ENCODE assay signal across 15 cellular contexts in the genomic region with DNA sequence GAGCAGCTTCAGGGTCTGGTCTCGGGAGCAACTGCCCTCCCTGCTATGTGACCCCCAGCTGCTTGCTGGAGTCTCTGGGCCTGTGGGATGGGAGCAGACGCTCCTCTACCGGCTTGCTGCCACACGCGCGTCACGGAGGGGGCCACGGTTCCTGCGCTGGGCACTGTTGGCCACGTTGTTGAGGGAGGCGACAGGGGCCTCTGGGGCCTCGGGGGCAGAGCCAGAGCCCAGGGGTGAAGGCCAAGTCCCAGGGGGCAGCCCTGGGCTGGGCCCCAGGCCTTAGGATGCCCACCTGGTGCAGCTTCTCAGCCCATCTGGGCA. TPM values are rescaled to one million over a fixed set of nuclear protein-coding genes. Genes with fewer than 3 reads are reported as not detected.
A peak's percentile ranks its signal among the peaks of the same experiment; 100 is the strongest.
DNase-seq lines count a peak whose midpoint lies in the region; ATAC-seq, FAIRE-seq and TF ChIP-seq lines count a peak whose summit lies in the region.
"Had no signal": no experiment of that assay in that cellular context is flagged by ENCODE, and none has a peak within 500 bp of the region (broad histone marks: within the 10 kb centered on the region; RNA-seq: fewer than 3 reads in every experiment).

No MANE protein-coding gene starts in this region.

- ATAC-seq in GM23338 (no peak), K562 (no peak), GM19452 (IDR thresholded peaks at IDR 0.05; ENCODE audit: unreplicated experiment) (no peak)
- ATAC-seq: HCT116, Panc1 had no signal

- TF ChIP-seq EP300 in K562 (IDR thresholded peaks at IDR 0.05; ENCODE audit: low read length), result no peak

- H3K36me3 ChIP-seq in GM23338 (ENCODE audit: insufficient read depth) (no peaks in the 10 kb centered on the region), K562 (ENCODE audit: control insufficient read depth, insufficient read depth, low read length) (peaks cover 62% of the 10 kb centered on the region; the same call in 2 of the 3 replicates), mucosa of rectum (ENCODE audit: control insufficient read depth in 2 of 2, insufficient read depth in 2 of 2, low read length in 2 of 2) (no peaks in the 10 kb centered on the region), thymus (ENCODE audit: control insufficient read depth, insufficient read depth) (peaks cover 18% of the 10 kb centered on the region)

- CTCF ChIA-PET in K562 (lab: Yijun Ruan, JAX; ENCODE audit: low intra/inter-chr PET ratio), result no interaction called here

- TF ChIP-seq RAD21 in K562 (CRISPR knock-in tag; conservative IDR thresholded peaks at IDR 0.05 in 1 of 2, IDR thresholded peaks at IDR 0.05 in 1 of 2), result no peak

- WGBS in K562 (ENCODE audit: insufficient coverage, low coverage, missing lambda C conversion rate), result 81% methylated on average over 8 of the region's 12 CpGs
- 96% methylated on average over 12 of the region's 12 CpGs for WGBS in thymus

- H3K4me1 Mint-ChIP-seq in GM23338, result 0 out of 3 replicates have a peak, but pooled peaks cover 2% of the 10 kb centered on the region

- H3K79me2 ChIP-seq in GM23338 (replicated peaks; ENCODE audit: insufficient read depth) (no peaks in the 10 kb centered on the region), K562 (ENCODE audit: control insufficient read depth, insufficient read depth, low read length) (peaks cover 30% of the 10 kb centered on the region; the same call in 2 of the 3 replicates)

- H3K4me3 Mint-ChIP-seq in GM23338, result no peak overlapping the region

- intact Hi-C loops in K562 (cut with micrococcal nuclease), result no loop called here

- POLR2A ChIA-PET in K562 (lab: Yijun Ruan, JAX), result interaction anchor here (0.6 to 2.4 kb wide), 4 partner anchors 12 to 105 kb away, joined by 3 to 10 read pairs (median 6); no protein-coding TSS in a partner anchor

- H3K27ac ChIP-seq in GM23338 (ENCODE audit: low read depth) (no peak overlapping the region), K562 (ENCODE audit: extremely low read depth, low read depth, low read length) (no peak overlapping the region; the same call in 2 of the 3 replicates), mucosa of rectum (ENCODE audit: low read depth in 2 of 2, low read length in 2 of 2) (peak overlapping the region; percentile 23 to 58), thymus (ENCODE audit: low read depth) (peak overlapping the region; percentile 38)
- H3K27ac ChIP-seq: BLaER1 treated with 17β-estradiol and CSF1 and Interleukin-3, amounts not matched to agents 10 nM and 100 nM; HL-60 had no signal

- no peaks in the 10 kb centered on the region for H3F3A ChIP-seq in GM23338 (replicated peaks; ENCODE audit: low read depth)

- BruUV-seq in K562 (replicated peaks; lab: Mats Ljungman, UMichigan), result no TSS peak

- H3K27ac Mint-ChIP-seq in GM23338, result peak overlapping the region; percentile 40; the same call in 1 of the 2 replicates

- FAIRE-seq in K562 (lab: Jason Lieb, UNC), result no peak

- TF ChIP-seq POLR2A in K562 (conservative IDR thresholded peaks at IDR 0.05), result no peak

- TF ChIP-seq CTCF in GM23338 (conservative IDR thresholded peaks at IDR 0.05; ENCODE audit: low read depth in 2 of 2) (no peak), K562 (IDR thresholded peaks at IDR 0.05 in 2 of 3, conservative IDR thresholded peaks at IDR 0.05 in 1 of 3; ENCODE audit: insufficient read depth in 2 of 3, low read depth in 1 of 3, low read length in 3 of 3) (no peak)

- H3K27me3 Mint-ChIP-seq in GM23338 (ENCODE audit: insufficient read depth, low read depth, poor library complexity), result peaks cover 9% of the 10 kb centered on the region

- peaks cover 6% of the 10 kb centered on the region for H3K9me1 ChIP-seq in K562 (ENCODE audit: control insufficient read depth, insufficient read depth, low read length)

- H3K27me3 ChIP-seq in GM23338 (ENCODE audit: insufficient read depth), result no peaks in the 10 kb centered on the region
- H3K27me3 ChIP-seq in K562 (ENCODE audit: control insufficient read depth in 2 of 2, insufficient read depth in 2 of 2, low read length in 2 of 2), result no peaks in the 10 kb centered on the region
- H3K27me3 ChIP-seq in mucosa of rectum (ENCODE audit: control insufficient read depth in 2 of 2, insufficient read depth in 2 of 2, low read length in 2 of 2), result no peaks in the 10 kb centered on the region
- H3K27me3 ChIP-seq in thymus (ENCODE audit: control insufficient read depth, insufficient read depth), result no peaks in the 10 kb centered on the region
- H3K27me3 ChIP-seq: BLaER1 treated with 17β-estradiol and CSF1 and Interleukin-3, amounts not matched to agents 10 nM and 100 nM had no signal

- H4K20me1 ChIP-seq in GM23338 (replicated peaks; ENCODE audit: insufficient read depth) (no peaks in the 10 kb centered on the region), K562 (replicated peaks; ENCODE audit: control insufficient read depth, insufficient read depth, low read length) (peaks cover 8% of the 10 kb centered on the region)

- H2AFZ ChIP-seq in GM23338, result no peak overlapping the region
- no peak overlapping the region for H2AFZ ChIP-seq in K562 (ENCODE audit: low read depth, low read length)

- H3K4me2 ChIP-seq in GM23338 (no peak overlapping the region), K562 (ENCODE audit: insufficient read depth, low read length) (no peak overlapping the region)
- H3K4me2 ChIP-seq: BLaER1 treated with 17β-estradiol and CSF1 and Interleukin-3, amounts not matched to agents 10 nM and 100 nM had no signal

- in situ Hi-C loops in K562 (cut with MboI), result no loop called here

- H3K4me3 ChIP-seq in GM23338, result no peak overlapping the region
- no peak overlapping the region for H3K4me3 ChIP-seq in K562
- no peak overlapping the region for H3K4me3 ChIP-seq in mucosa of rectum (ENCODE audit: low read length in 2 of 2)
- H3K4me3 ChIP-seq in thymus (ENCODE audit: low read length), result no peak overlapping the region
- H3K4me3 ChIP-seq: BLaER1 treated with 17β-estradiol and CSF1 and Interleukin-3, amounts not matched to agents 10 nM and 100 nM had no signal

- H3K9ac ChIP-seq in K562 (ENCODE audit: insufficient read depth in 1 of 2, low read depth in 2 of 2, low read length in 2 of 2), result peak overlapping the region; percentile 30 to 88; a peak in 3 of 4 replicates
- peak overlapping the region; percentile 24 to 66 for H3K9ac ChIP-seq in mucosa of rectum (ENCODE audit: low read depth in 1 of 2, low read length in 2 of 2)
- H3K9ac ChIP-seq: BLaER1 treated with 17β-estradiol and CSF1 and Interleukin-3, amounts not matched to agents 10 nM and 100 nM had no signal

- no peaks in the 10 kb centered on the region for H3K4me1 ChIP-seq in GM23338 (ENCODE audit: insufficient read depth)
- H3K4me1 ChIP-seq in K562 (replicated peaks in 1 of 2; ENCODE audit: control insufficient read depth in 2 of 2, insufficient read depth in 2 of 2, low read length in 2 of 2), result peaks cover 20 to 92% of the 10 kb centered on the region in 2 experiments
- peaks cover 0 to 17% of the 10 kb centered on the region in 2 donors for H3K4me1 ChIP-seq in mucosa of rectum (ENCODE audit: control insufficient read depth in 2 of 2, insufficient read depth in 2 of 2, low read length in 2 of 2)
- H3K4me1 ChIP-seq in thymus (ENCODE audit: control insufficient read depth, insufficient read depth, low read length), result no peaks in the 10 kb centered on the region

- no peaks in the 10 kb centered on the region for H3K9me3 Mint-ChIP-seq in GM23338

- H3K9me3 ChIP-seq in K562 (replicated peaks; ENCODE audit: control insufficient read depth, insufficient read depth, low read depth, low read length), result no peaks in the 10 kb centered on the region
- H3K9me3 ChIP-seq in mucosa of rectum (ENCODE audit: control insufficient read depth in 2 of 2, low read length in 2 of 2), result no peaks in the 10 kb centered on the region
- no peaks in the 10 kb centered on the region for H3K9me3 ChIP-seq in thymus (ENCODE audit: control insufficient read depth)
- H3K9me3 ChIP-seq: BLaER1 treated with 17β-estradiol and CSF1 and Interleukin-3, amounts not matched to agents 10 nM and 100 nM had no signal

- H3K36me3 Mint-ChIP-seq in GM23338 (ENCODE audit: low read depth), result no peaks in the 10 kb centered on the region

- H3K9me2 ChIP-seq in GM23338 (ENCODE audit: insufficient read depth), result no peaks in the 10 kb centered on the region

- DNase-seq in GM23338 (ENCODE audit: low spot score), result no peak
- no peak for DNase-seq in K562 (ENCODE audit: extremely low read depth in 1 of 4, low spot score in 3 of 4)
- DNase-seq in stimulated activated CD4-positive, alpha-beta T cell treated with anti-CD3 and anti-CD28 coated beads, Interleukin-4, amount 100 ng/mL, for 4 hours, result no peak
- DNase-seq in middle frontal gyrus (ENCODE audit: extremely low spot score, low spot score), result no peak
- DNase-seq: KBM-7, NCI-H1048, NCI-H446, NCI-H748 treated with DMSO at 0.1 percent for 48 hours had no signal

TF ChIP-seq in GM23338, 12 proteins besides CTCF, POLR2A, EP300 and RAD21 (continues in another document):
- TF ChIP-seq ZNF114 (CRISPR knock-in tag; IDR thresholded peaks at IDR 0.05) (no peak), JUNB (IDR thresholded peaks at IDR 0.05; ENCODE audit: unreplicated experiment) (no peak), NANOG (IDR thresholded peaks at IDR 0.05; ENCODE audit: borderline replicate concordance) (no peak)

TF ChIP-seq in K562, 482 proteins besides CTCF, POLR2A, EP300 and RAD21 (continues in another document):
- TF ChIP-seq SOX6 (IDR thresholded peaks at IDR 0.05), result no peak
- no peak for TF ChIP-seq HNRNPK (IDR thresholded peaks at IDR 0.05; ENCODE audit: low read depth, low read length, poor library complexity, severe bottlenecking)

RNA-seq across cellular contexts. Expression of a gene that starts 56.6 kb away (rescaled TPM):
- 2.2 and 2.4 TPM in 2 replicates for total RNA-seq in GM23338 (2014; rRNA removed; shearing (Covaris generic))
- 0.53 and 0.61 TPM in 2 replicates for polyA plus RNA-seq in GM23338 (2016; fragmentation: Nextera tagmentation; extraction: Ambion mirVana)
- total RNA-seq in K562 (2011; cell fraction: chromatin; rRNA removed; ENCODE audit: low replicate concordance), result 14.4 and 38.8 TPM in 2 replicates
- total RNA-seq in K562 (2011; cell fraction: nucleolus; rRNA removed), result 25.3 and 27.9 TPM in 2 replicates
- 16.8 and 18.9 TPM in 2 replicates for total RNA-seq in K562 (2011; cell fraction: nucleoplasm; rRNA removed)
- total RNA-seq in K562 (2014; rRNA removed), result 4.5 and 8.7 TPM in 2 replicates
- 0.26 and 0.47 TPM in 2 replicates for total RNA-seq in K562 (2014; rRNA removed; fragmentation: Illumina TruSeq; extraction: Trizol)
- total RNA-seq in K562 (2015; rRNA removed; fragmentation: Illumina TruSeq; extraction: Trizol), result 3.2 and 4.5 TPM in 2 replicates
- 32.7 and 35.9 TPM in 2 replicates for total RNA-seq in K562 (2021)
- 0.88 and 1.4 TPM in 2 replicates for polyA plus RNA-seq in K562 (2011; rRNA removed)
- 0.81 and 4.8 TPM in 2 replicates for polyA plus RNA-seq in K562 (2011; cell fraction: cytosol; rRNA removed)
- 3.4 and 13.6 TPM in 2 replicates for polyA plus RNA-seq in K562 (2011; cell fraction: nucleus; rRNA removed)
- 7.9 and 12.2 TPM in 2 replicates for polyA plus RNA-seq in K562 (2012)
- 1.2 and 5.1 TPM in 2 replicates for polyA plus RNA-seq in K562 (2014; fragmentation: Illumina TruSeq; extraction: Trizol)
- polyA plus RNA-seq in K562 (2014; fragmentation: Nextera tagmentation; extraction: Ambion mirVana), result under 1 TPM; 0.03 to 0.11 TPM
- 4.7 and 5.5 TPM in 2 replicates for polyA plus RNA-seq in K562 (2014; rRNA removed)
- 0.30 and 1.1 TPM in 2 replicates for polyA minus RNA-seq in K562 (2011; rRNA and poly(A)+ RNA removed)
- polyA minus RNA-seq in K562 (2011; cell fraction: cytosol; rRNA and poly(A)+ RNA removed), result 12.3 and 14.7 TPM in 2 replicates
- 7.7 and 10.1 TPM in 2 replicates for polyA minus RNA-seq in K562 (2011; cell fraction: nucleus; rRNA and poly(A)+ RNA removed)
- 4.2 TPM for polyA plus RNA-seq in thymus

Comparison
In these comparisons a context has a peak if more than half of its experiments do, and no peak if none do; other contexts are left out.
1. H3K27ac ChIP-seq: peak in mucosa of rectum (2 of 2) and thymus (single experiment); none in GM23338 (single experiment) and K562 (single experiment).